ENCODE assay signal across 12 cellular contexts in the genomic region with DNA sequence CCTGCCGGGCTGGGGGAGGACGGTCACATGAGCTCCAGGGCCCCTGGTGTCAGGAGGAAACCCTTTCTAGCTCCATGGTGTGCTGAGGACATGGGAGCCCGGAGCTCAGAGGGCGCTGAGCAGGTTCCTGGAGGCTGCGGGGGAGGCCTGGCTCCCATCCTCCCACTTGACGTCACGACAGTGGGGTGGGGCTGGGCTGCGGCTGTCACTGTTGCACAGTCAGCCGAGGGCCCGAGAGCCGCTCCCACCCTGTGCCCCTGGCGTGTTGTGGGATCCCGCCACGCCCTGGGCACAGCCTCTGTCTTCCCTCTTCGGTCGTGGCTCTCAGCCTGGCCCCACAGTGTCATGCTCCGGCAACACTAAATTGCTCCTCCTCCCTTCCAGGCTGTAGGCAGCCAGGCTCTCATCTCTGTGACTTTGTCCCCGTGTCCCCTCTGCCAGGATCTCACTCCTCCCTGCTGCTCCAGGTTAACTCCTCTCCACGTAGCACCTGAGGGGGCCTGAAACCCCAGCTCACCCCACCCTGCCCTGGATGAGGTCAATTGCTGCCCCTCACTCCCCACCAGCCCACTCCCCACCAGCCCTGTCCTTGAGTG. TPM values are rescaled to one million over a fixed set of nuclear protein-coding genes. Genes with fewer than 3 reads are reported as not detected.
A peak's percentile ranks its signal among the peaks of the same experiment; 100 is the strongest.
DNase-seq lines count a peak whose midpoint lies in the region; ATAC-seq and TF ChIP-seq lines count a peak whose summit lies in the region.
"Had no signal": no experiment of that assay in that cellular context is flagged by ENCODE, and none has a peak within 500 bp of the region (broad histone marks: within the 10 kb centered on the region; RNA-seq: fewer than 3 reads in every experiment).

No MANE protein-coding gene starts in this region.

- H3K27me3 Mint-ChIP-seq in central memory CD8-positive, alpha-beta T cell: peaks cover 33% of the 10 kb centered on the region

- DNase-seq in central memory CD8-positive, alpha-beta T cell (ENCODE audit: low spot score in 2 of 2): no peak
- DNase-seq in mucosa of gallbladder (ENCODE audit: low spot score) (peak; percentile 55), T1000 (lab: John Stamatoyannopoulos, UW) (no peak)
- DNase-seq: activated effector memory CD4-positive, alpha-beta T cell treated with Interleukin-2 at 50 U/mL for 16 hours; DND-41; NCI-H1105; thyroid gland had no signal

- H3K4me3 ChIP-seq in BLaER1 treated with 17β-estradiol and CSF1 and Interleukin-3, amounts not matched to agents 10 nM and 100 nM: no peak overlapping the region
- H3K4me3 ChIP-seq: thyroid gland had no signal

- peaks cover 4% of the 10 kb centered on the region for H3K4me1 Mint-ChIP-seq in central memory CD8-positive, alpha-beta T cell

- H4K20me1 ChIP-seq in BLaER1 treated with 17β-estradiol and CSF1 and Interleukin-3, amounts not matched to agents 10 nM and 100 nM: peaks cover 0 to 26% (median 0%) of the 10 kb centered on the region in 11 experiments; a peak in 6 of 22 replicates

- peaks cover 0 to 59% (median 0%) of the 10 kb centered on the region in 11 experiments; a peak in 7 of 22 replicates for H3K27me3 ChIP-seq in BLaER1 treated with 17β-estradiol and CSF1 and Interleukin-3, amounts not matched to agents 10 nM and 100 nM
- H3K27me3 ChIP-seq: thyroid gland had no signal

- peak overlapping the region in 2 of 11 experiments; percentile 19 to 26; a peak in 2 of 22 replicates for H3K9ac ChIP-seq in BLaER1 treated with 17β-estradiol and CSF1 and Interleukin-3, amounts not matched to agents 10 nM and 100 nM

- peak overlapping the region; percentile 40 for H3K27ac Mint-ChIP-seq in central memory CD8-positive, alpha-beta T cell (ENCODE audit: low read depth)

- no peaks in the 10 kb centered on the region for H3K36me3 Mint-ChIP-seq in central memory CD8-positive, alpha-beta T cell (ENCODE audit: insufficient read depth)

- peaks cover 60 to 100% (median 97%) of the 10 kb centered on the region in 10 experiments for H3K4me1 ChIP-seq in BLaER1 treated with 17β-estradiol and CSF1 and Interleukin-3, amounts not matched to agents 10 nM and 100 nM
- H3K4me1 ChIP-seq: thyroid gland had no signal

- peak overlapping the region; percentile 41 to 93 (median 78) for H3K4me2 ChIP-seq in BLaER1 treated with 17β-estradiol and CSF1 and Interleukin-3, amounts not matched to agents 10 nM and 100 nM

- no peak for TF ChIP-seq RAD21 in Ishikawa (IDR thresholded peaks at IDR 0.05; ENCODE audit: low read depth)

- no peak overlapping the region for H3K27ac ChIP-seq in BLaER1 treated with 17β-estradiol and CSF1 and Interleukin-3, amounts not matched to agents 10 nM and 100 nM
- H3K27ac ChIP-seq: thyroid gland had no signal

- no peak for ATAC-seq in central memory CD8-positive, alpha-beta T cell (replicated peaks; ENCODE audit: extremely low read depth, poor library complexity, severe bottlenecking)
- ATAC-seq in HG03469 (IDR thresholded peaks at IDR 0.05; ENCODE audit: unreplicated experiment): no peak
- no peak for ATAC-seq in GM19467 (IDR thresholded peaks at IDR 0.05; ENCODE audit: unreplicated experiment)
- no peak for ATAC-seq in GM18861 (IDR thresholded peaks at IDR 0.05; ENCODE audit: unreplicated experiment)

- no peaks in the 10 kb centered on the region for H3K9me3 ChIP-seq in BLaER1 treated with 17β-estradiol and CSF1 and Interleukin-3, amounts not matched to agents 10 nM and 100 nM (replicated peaks in 1 of 11)
- H3K9me3 ChIP-seq: thyroid gland had no signal

- TF ChIP-seq EP300 in Ishikawa (IDR thresholded peaks at IDR 0.05; ENCODE audit: borderline replicate concordance): no peak

- no peaks in the 10 kb centered on the region for H3K36me3 ChIP-seq in BLaER1 treated with 17β-estradiol and CSF1 and Interleukin-3, amounts not matched to agents 10 nM and 100 nM
- H3K36me3 ChIP-seq: thyroid gland had no signal

- no peaks in the 10 kb centered on the region for H3K9me3 Mint-ChIP-seq in central memory CD8-positive, alpha-beta T cell

- H3K4me3 Mint-ChIP-seq in central memory CD8-positive, alpha-beta T cell: no peak overlapping the region

TF ChIP-seq in Ishikawa, 13 proteins besides CTCF, POLR2A, EP300 and RAD21:
- TF ChIP-seq YY1 (IDR thresholded peaks at IDR 0.05; ENCODE audit: low read depth): no peak
- TF ChIP-seq REST (IDR thresholded peaks at IDR 0.05; ENCODE audit: low read depth): no peak
- no peak for TF ChIP-seq TEAD4 (IDR thresholded peaks at IDR 0.05)
- TF ChIP-seq TAF1 (IDR thresholded peaks at IDR 0.05; ENCODE audit: low read depth): no peak
- no peak for TF ChIP-seq CEBPB (IDR thresholded peaks at IDR 0.05)
- no peak for TF ChIP-seq TCF12 (IDR thresholded peaks at IDR 0.05; ENCODE audit: low read depth)
- no peak for TF ChIP-seq USF1 (IDR thresholded peaks at IDR 0.05)
- TF ChIP-seq FOXM1 (IDR thresholded peaks at IDR 0.05; ENCODE audit: borderline replicate concordance, low read depth): no peak
- peak; percentile 43; the same call in 1 of the 2 replicates for TF ChIP-seq CREB1 (IDR thresholded peaks at IDR 0.05; ENCODE audit: low read depth)
- TF ChIP-seq NFIC (IDR thresholded peaks at IDR 0.05): no peak
- TF ChIP-seq, protein P1, sequence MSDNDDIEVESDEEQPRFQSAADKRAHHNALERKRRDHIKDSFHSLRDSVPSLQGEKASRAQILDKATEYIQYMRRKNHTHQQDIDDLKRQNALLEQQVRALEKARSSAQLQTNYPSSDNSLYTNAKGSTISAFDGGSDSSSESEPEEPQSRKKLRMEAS (IDR thresholded peaks at IDR 0.05): no peak
- TF ChIP-seq EGR1 (IDR thresholded peaks at IDR 0.05): peak; percentile 60; the same call in 1 of the 2 replicates
- no peak for TF ChIP-seq ZBTB7A (IDR thresholded peaks at IDR 0.05; ENCODE audit: low read depth)

RNA-seq across cellular contexts. Expression of gene BEGAIN, which starts 33.0 kb away (rescaled TPM):
- total RNA-seq in mucosa of gallbladder: 4.5 TPM
